In genomic region chr3:188402229-188402628, GRCh38 we compare ENCODE assay signal across 21 cellular contexts.
DNase-seq lines count a peak whose midpoint lies in the region; ATAC-seq and TF ChIP-seq lines count a peak whose summit lies in the region.
"Had no signal": no experiment of that assay in that cellular context is flagged by ENCODE, and none has a peak within 500 bp of the region (broad histone marks: within the 10 kb centered on the region; RNA-seq: fewer than 3 reads in every experiment).

No MANE protein-coding gene starts in this region.

- H3K36me3 Mint-ChIP-seq in activated B cell treated with CpG ODN at 0.5 μM for 24 hours (ENCODE audit: low read depth) (peaks cover 22% of the 10 kb centered on the region), memory B cell (peaks cover 10% of the 10 kb centered on the region)
- H3K36me3 Mint-ChIP-seq in stimulated activated memory B cell treated with anti-CD40 and anti-IgM and Interleukin-4, amounts not matched to agents 10 μg/mL and 1 μg/mL and 100 μg/mL, for 72 hours: peaks cover 34% of the 10 kb centered on the region

- H3K4me1 Mint-ChIP-seq in activated B cell treated with CpG ODN at 0.5 μM for 24 hours (peaks cover 83% of the 10 kb centered on the region), memory B cell (peaks cover 53% of the 10 kb centered on the region)
- H3K4me1 Mint-ChIP-seq in stimulated activated memory B cell treated with anti-CD40 and anti-IgM and Interleukin-4, amounts not matched to agents 10 μg/mL and 1 μg/mL and 100 μg/mL, for 72 hours: peaks cover 88% of the 10 kb centered on the region

- no peak for TF ChIP-seq CTCF in HEK293 (tag by site-specific recombination; IDR thresholded peaks at IDR 0.05)
- no peak for TF ChIP-seq CTCF in activated B cell treated with CpG ODN at 0.5 μM for 24 hours (IDR thresholded peaks at IDR 0.05)

- CTCF ChIA-PET in HEK293 (lab: Yijun Ruan, JAX): no interaction called here
- CTCF ChIA-PET in activated B cell treated with CpG ODN at 0.5 μM for 24 hours (lab: Charles Lee): interaction anchor here (1.3 to 8.1 kb wide), 2 partner anchors 655 to 662 kb away, joined by 5 to 41 read pairs; no protein-coding TSS in a partner anchor

- no peaks in the 10 kb centered on the region for H3K9me3 ChIP-seq in HEK293 (ENCODE audit: control insufficient read depth, insufficient read depth, low read depth, low read length)
- H3K9me3 ChIP-seq: A549, BE2C, HAP-1 had no signal

- H3K27ac ChIP-seq in HEK293 (ENCODE audit: extremely low read depth, low read depth, low read length): no peak overlapping the region
- H3K27ac ChIP-seq: A549 had no signal

- H3K27me3 Mint-ChIP-seq in activated B cell treated with CpG ODN at 0.5 μM for 24 hours (no peaks in the 10 kb centered on the region), memory B cell (no peaks in the 10 kb centered on the region)
- no peaks in the 10 kb centered on the region for H3K27me3 Mint-ChIP-seq in stimulated activated memory B cell treated with anti-CD40 and anti-IgM and Interleukin-4, amounts not matched to agents 10 μg/mL and 1 μg/mL and 100 μg/mL, for 72 hours
- H3K27me3 Mint-ChIP-seq: CD4-positive, alpha-beta T cell; CD8-positive, alpha-beta memory T cell had no signal

- ATAC-seq in activated B cell treated with CpG ODN at 0.5 μM for 24 hours (ENCODE audit: low read depth): no peak
- ATAC-seq in memory B cell (ENCODE audit: low read depth): no peak
- ATAC-seq in stimulated activated memory B cell treated with anti-CD40 and anti-IgM and Interleukin-4, amounts not matched to agents 10 μg/mL and 1 μg/mL and 100 μg/mL, for 72 hours: no peak
- no peak for ATAC-seq in esophagus mucosa
- ATAC-seq in GM19395 (IDR thresholded peaks at IDR 0.05; ENCODE audit: unreplicated experiment): no peak
- ATAC-seq: A549 had no signal

- no peak overlapping the region for H3K4me3 ChIP-seq in HEK293 (ENCODE audit: low read depth, low read length)
- H3K4me3 ChIP-seq: A549; BLaER1 treated with 17β-estradiol and CSF1 and Interleukin-3, amounts not matched to agents 10 nM and 100 nM; HAP-1 had no signal

- H3K36me3 ChIP-seq in HEK293 (ENCODE audit: control insufficient read depth in 2 of 2, insufficient read depth in 1 of 2, low read length in 2 of 2): peaks cover 0 to 3% of the 10 kb centered on the region in 2 experiments; a peak in 1 of 3 replicates
- H3K36me3 ChIP-seq: BE2C, HAP-1 had no signal

- no peak for DNase-seq in activated B cell treated with CpG ODN at 0.5 μM for 24 hours
- no peak for DNase-seq in memory B cell (ENCODE audit: low spot score in 2 of 2)
- DNase-seq in DMS53 (lab: John Stamatoyannopoulos, UW): no peak
- DNase-seq: 8988T; ACHN; AML-193; BE2C; CD4-positive, alpha-beta T cell; CD8-positive, alpha-beta memory T cell; DMS 273 treated with DMSO at 0.1 percent for 48 hours; DMS79 treated with DMSO at 0.1 percent for 48 hours; GF-D8; GOT3 had no signal

- H3K27ac Mint-ChIP-seq in activated B cell treated with CpG ODN at 0.5 μM for 24 hours (peak overlapping the region; percentile 66), memory B cell (peak overlapping the region; percentile 10)
- peak overlapping the region; percentile 84 for H3K27ac Mint-ChIP-seq in stimulated activated memory B cell treated with anti-CD40 and anti-IgM and Interleukin-4, amounts not matched to agents 10 μg/mL and 1 μg/mL and 100 μg/mL, for 72 hours
- H3K27ac Mint-ChIP-seq: CD4-positive, alpha-beta T cell had no signal

- H3K9me3 Mint-ChIP-seq in activated B cell treated with CpG ODN at 0.5 μM for 24 hours (peaks cover 3% of the 10 kb centered on the region), memory B cell (peaks cover 2% of the 10 kb centered on the region)
- peaks cover 8% of the 10 kb centered on the region for H3K9me3 Mint-ChIP-seq in stimulated activated memory B cell treated with anti-CD40 and anti-IgM and Interleukin-4, amounts not matched to agents 10 μg/mL and 1 μg/mL and 100 μg/mL, for 72 hours
- H3K9me3 Mint-ChIP-seq: CD4-positive, alpha-beta T cell; CD8-positive, alpha-beta memory T cell had no signal

- H3K4me1 ChIP-seq in HEK293 (ENCODE audit: control insufficient read depth, insufficient read depth, low read length): no peaks in the 10 kb centered on the region
- H3K4me1 ChIP-seq: A549, BE2C, HAP-1 had no signal

- POLR2A ChIA-PET in HEK293 (lab: Yijun Ruan, JAX) (no interaction called here), activated B cell treated with CpG ODN at 0.5 μM for 24 hours (lab: Charles Lee) (interaction anchor here (1.7 to 7.2 kb wide), 5 partner anchors 19 to 662 kb away, joined by 4 to 79 read pairs (median 16); partner anchors contain the start of gene BCL6)

- H3K4me3 Mint-ChIP-seq in activated B cell treated with CpG ODN at 0.5 μM for 24 hours (no peak overlapping the region), memory B cell (no peak overlapping the region)
- no peak overlapping the region for H3K4me3 Mint-ChIP-seq in stimulated activated memory B cell treated with anti-CD40 and anti-IgM and Interleukin-4, amounts not matched to agents 10 μg/mL and 1 μg/mL and 100 μg/mL, for 72 hours
- H3K4me3 Mint-ChIP-seq: CD14-positive monocyte; CD4-positive, alpha-beta T cell had no signal

- intact Hi-C loops in activated B cell treated with CpG ODN at 0.5 μM for 24 hours (cut with micrococcal nuclease): loop anchor here (5.0 kb wide), 3 partner anchors 95 to 350 kb away; partner anchors contain the start of gene LPP

TF ChIP-seq in HEK293, 187 proteins besides CTCF, POLR2A, EP300 and RAD21:
- no peak for TF ChIP-seq ZNF366 (tag by site-specific recombination; conservative IDR thresholded peaks at IDR 0.05)
- TF ChIP-seq PBX3 (CRISPR knock-in tag; IDR thresholded peaks at IDR 0.05): no peak
- TF ChIP-seq SCRT2 (tag by site-specific recombination; IDR thresholded peaks at IDR 0.05): no peak
- no peak for TF ChIP-seq ZNF670 (tag by site-specific recombination; IDR thresholded peaks at IDR 0.05; ENCODE audit: low read depth)
- no peak for TF ChIP-seq ZNF324 (tag by site-specific recombination; IDR thresholded peaks at IDR 0.05)
- TF ChIP-seq, protein P1, sequence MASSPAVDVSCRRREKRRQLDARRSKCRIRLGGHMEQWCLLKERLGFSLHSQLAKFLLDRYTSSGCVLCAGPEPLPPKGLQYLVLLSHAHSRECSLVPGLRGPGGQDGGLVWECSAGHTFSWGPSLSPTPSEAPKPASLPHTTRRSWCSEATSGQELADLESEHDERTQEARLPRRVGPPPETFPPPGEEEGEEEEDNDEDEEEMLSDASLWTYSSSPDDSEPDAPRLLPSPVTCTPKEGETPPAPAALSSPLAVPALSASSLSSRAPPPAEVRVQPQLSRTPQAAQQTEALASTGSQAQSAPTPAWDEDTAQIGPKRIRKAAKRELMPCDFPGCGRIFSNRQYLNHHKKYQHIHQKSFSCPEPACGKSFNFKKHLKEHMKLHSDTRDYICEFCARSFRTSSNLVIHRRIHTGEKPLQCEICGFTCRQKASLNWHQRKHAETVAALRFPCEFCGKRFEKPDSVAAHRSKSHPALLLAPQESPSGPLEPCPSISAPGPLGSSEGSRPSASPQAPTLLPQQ (tag by site-specific recombination; IDR thresholded peaks at IDR 0.05): no peak
- TF ChIP-seq ATF2 (tag by site-specific recombination; IDR thresholded peaks at IDR 0.05; ENCODE audit: low read depth): peak; percentile 73; the same call in 1 of the 2 replicates
- TF ChIP-seq ZNF449 (tag by site-specific recombination; IDR thresholded peaks at IDR 0.05): no peak

Comparison
In these comparisons a context has a peak if more than half of its experiments do, and no peak if none do; other contexts are left out.
1. H3K27ac Mint-ChIP-seq: peak in every context shown above with its lines; median percentile 84 in stimulated activated memory B cell treated with anti-CD40 and anti-IgM and Interleukin-4, amounts not matched to agents 10 μg/mL and 1 μg/mL and 100 μg/mL, for 72 hours; 66 in activated B cell treated with CpG ODN at 0.5 μM for 24 hours; 10 in memory B cell.